Comparison of ENCODE assay signal across 8 cellular contexts in the genomic region with DNA sequence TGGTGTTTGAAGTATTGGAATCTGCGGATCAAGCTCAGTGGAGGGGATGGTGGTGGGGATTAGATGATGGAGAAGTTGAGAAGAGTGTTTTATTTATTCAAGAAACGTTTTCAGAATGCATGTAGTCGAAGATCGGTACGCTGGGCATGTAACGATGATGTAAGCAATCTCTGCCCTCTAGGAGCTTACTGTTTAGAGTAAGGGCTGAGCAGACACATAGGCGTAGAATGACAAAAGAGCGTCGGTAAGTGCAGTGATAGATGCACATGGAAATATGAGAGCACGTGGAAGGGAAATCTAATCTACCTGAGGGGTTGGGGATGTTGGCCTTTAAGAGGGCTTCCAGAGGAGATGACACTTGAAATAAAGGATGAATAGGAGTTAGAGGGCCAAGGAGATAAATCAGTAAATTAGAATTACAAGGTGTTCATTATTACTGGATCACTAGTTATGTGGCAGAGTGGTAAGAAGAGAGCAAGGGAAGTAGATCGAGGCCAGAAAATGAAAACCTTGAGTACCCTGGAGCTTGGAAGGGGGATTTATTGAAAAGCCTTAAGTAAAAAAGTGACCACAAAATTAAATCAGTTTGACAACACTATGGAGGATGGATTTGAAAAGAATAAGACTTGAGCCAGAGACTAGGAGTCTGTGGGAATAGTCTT. TPM values are rescaled to one million over a fixed set of nuclear protein-coding genes. Genes with fewer than 3 reads are reported as not detected.
DNase-seq lines count a peak whose midpoint lies in the region; ATAC-seq and TF ChIP-seq lines count a peak whose summit lies in the region.

No MANE protein-coding gene starts in this region.

- peak overlapping the region; percentile 81 for H3K4ac ChIP-seq in IMR-90 (ENCODE audit: low read depth, low read length)

- ATAC-seq in GM21576 (IDR thresholded peaks at IDR 0.05; ENCODE audit: unreplicated experiment) (peak; percentile 34), IMR-90 (ENCODE audit: low read depth) (peak; percentile 13), WTC11 (peak; percentile 4)

- TF ChIP-seq RAD21 in IMR-90 (IDR thresholded peaks at IDR 0.05; ENCODE audit: low read length) = no peak

- H3K4me3 Mint-ChIP-seq in WTC11 = no peak overlapping the region
- H3K4me3 Mint-ChIP-seq in endothelial cell (ENCODE audit: unreplicated experiment) = no peak overlapping the region

- 0 out of 2 replicates have a peak, but pooled peaks cover 2% of the 10 kb centered on the region for H4K20me1 ChIP-seq in IMR-90 (ENCODE audit: insufficient read depth, low read length)

- no peaks in the 10 kb centered on the region for H3K27me3 Mint-ChIP-seq in WTC11 (ENCODE audit: low read depth)
- H3K27me3 Mint-ChIP-seq in endothelial cell (ENCODE audit: unreplicated experiment) = no peaks in the 10 kb centered on the region

- no peak for TF ChIP-seq POLR2A in IMR-90 (IDR thresholded peaks at IDR 0.05; ENCODE audit: low read depth, low read length)
- no peak for TF ChIP-seq POLR2A in stomach (IDR thresholded peaks at IDR 0.05)

- peak overlapping the region; percentile 8 for H3K18ac ChIP-seq in IMR-90 (ENCODE audit: low read depth, low read length)

- H3K4me1 ChIP-seq in IMR-90 (ENCODE audit: control insufficient read depth, insufficient read depth, low read length) (peaks cover 9% of the 10 kb centered on the region), iPS DF 6.9 (ENCODE audit: control insufficient read depth, insufficient read depth, low read length) (0 out of 2 replicates have a peak, but pooled peaks cover 2% of the 10 kb centered on the region), stomach (peaks cover 8 to 61% (median 45%) of the 10 kb centered on the region in 4 donors)

- 5% methylated on average over 4 of the region's 11 CpGs; no CpG with 5 or more reads in 1 of the 2 experiments for WGBS in IMR-90 (ENCODE audit: extremely low coverage in 2 of 2, insufficient read length in 1 of 2), 2 experiments
- no CpG with 5 or more reads among the region's 11 CpGs for WGBS in iPS DF 6.9 (ENCODE audit: insufficient coverage, insufficient read length)
- WGBS in stomach, 5 donors = 12 to 17% (median 13%) methylated on average over 11 of the region's 11 CpGs

- POLR2A ChIA-PET in IMR-90 (lab: Charles Lee; ENCODE audit: unreplicated experiment) = no interaction called here
- POLR2A ChIA-PET in WTC11 (lab: Charles Lee) = interaction anchor here (0.7 to 1.8 kb wide), 10 partner anchors 19 to 685 kb away, joined by 3 to 11 read pairs (median 4); a partner anchor contains a TSS

- H3K27me3 ChIP-seq in IMR-90 (ENCODE audit: control insufficient read depth, insufficient read depth, low read length) (no peaks in the 10 kb centered on the region), iPS DF 6.9 (ENCODE audit: control insufficient read depth, insufficient read depth, low read length) (no peaks in the 10 kb centered on the region), stomach (no peaks in the 10 kb centered on the region)

- H3K9me3 ChIP-seq in IMR-90 (ENCODE audit: control insufficient read depth, insufficient read depth, low read length) (no peaks in the 10 kb centered on the region), iPS DF 6.9 (ENCODE audit: control insufficient read depth, insufficient read depth, low read length) (no peaks in the 10 kb centered on the region), stomach (no peaks in the 10 kb centered on the region)

- TF ChIP-seq EP300 in stomach (IDR thresholded peaks at IDR 0.05) = no peak

- peak overlapping the region; percentile 82 for H3K9ac ChIP-seq in IMR-90 (ENCODE audit: low read depth, low read length)

- in situ Hi-C loops in IMR-90 (cut with MboI; ENCODE audit: low sequenced_read_pairs) = no loop called here

- TF ChIP-seq CTCF in IMR-90 (conservative IDR thresholded peaks at IDR 0.05; ENCODE audit: low read depth, low read length) (no peak), WTC11 (IDR thresholded peaks at IDR 0.05) (no peak), stomach (IDR thresholded peaks at IDR 0.05) (no peak), endothelial cell (IDR thresholded peaks at IDR 0.05; ENCODE audit: unreplicated experiment) (no peak)

- H3K27ac Mint-ChIP-seq in WTC11 (no peak overlapping the region), endothelial cell (ENCODE audit: unreplicated experiment) (no peak overlapping the region)

- H3K9me3 Mint-ChIP-seq in WTC11 (no peaks in the 10 kb centered on the region), endothelial cell (ENCODE audit: unreplicated experiment) (no peaks in the 10 kb centered on the region)

- H3K36me3 ChIP-seq in IMR-90 (ENCODE audit: control insufficient read depth, insufficient read depth, low read length) = no peaks in the 10 kb centered on the region
- H3K36me3 ChIP-seq in iPS DF 6.9 (ENCODE audit: control insufficient read depth, insufficient read depth, low read length) = no peaks in the 10 kb centered on the region
- peaks cover 0 to 6% (median 3%) of the 10 kb centered on the region in 4 donors for H3K36me3 ChIP-seq in stomach

- H3K56ac ChIP-seq in IMR-90 (ENCODE audit: extremely low read depth, insufficient read depth, low read length) = peak overlapping the region; percentile 62; the same call in 1 of the 2 replicates

- peak overlapping the region; percentile 54; the same call in 1 of the 2 replicates for H2BK120ac ChIP-seq in IMR-90 (ENCODE audit: low read depth, low read length)

- CTCF ChIA-PET in IMR-90 (lab: Yijun Ruan, JAX) (interaction anchor here (1.3 to 1.6 kb wide), 2 partner anchors 8 to 13 kb away, joined by 6 to 7 read pairs; no protein-coding TSS in a partner anchor), WTC11 (lab: Charles Lee) (interaction anchor here (1.5 to 3.5 kb wide), 5 partner anchors 8 to 197 kb away, joined by 5 to 25 read pairs (median 15); a partner anchor contains a TSS)

- H4K91ac ChIP-seq in IMR-90 (ENCODE audit: insufficient read depth, low read depth, low read length) = peak overlapping the region; percentile 83; the same call in 1 of the 2 replicates

- H3K36me3 Mint-ChIP-seq in WTC11 (no peaks in the 10 kb centered on the region), endothelial cell (ENCODE audit: low read depth, unreplicated experiment) (no peaks in the 10 kb centered on the region)

- peaks cover 14 to 29% of the 10 kb centered on the region in 2 experiments; a peak in 3 of 4 replicates for H3K79me1 ChIP-seq in IMR-90 (ENCODE audit: low read depth in 1 of 2, low read length in 2 of 2)

- H2AFZ ChIP-seq in IMR-90 (replicated peaks; ENCODE audit: low read length, poor library complexity) = peak overlapping the region; percentile 96

- no peak overlapping the region for H2BK5ac ChIP-seq in IMR-90 (ENCODE audit: low read depth, low read length, poor library complexity, severe bottlenecking)

- 0 out of 2 replicates have a peak overlapping the region, but pooled peaks have one; percentile 29 for H2AK5ac ChIP-seq in IMR-90 (ENCODE audit: low read depth, low read length)

- H3K14ac ChIP-seq in IMR-90 (replicated peaks; ENCODE audit: low read depth, low read length) = peak overlapping the region; percentile 76

- peaks cover 11% of the 10 kb centered on the region; the same call in 1 of the 2 replicates for H3K9me1 ChIP-seq in IMR-90 (ENCODE audit: insufficient read depth, low read length)

- H2BK20ac ChIP-seq in IMR-90 (ENCODE audit: low read depth, low read length) = no peak overlapping the region

- peak overlapping the region; percentile 88 for H3K4me2 ChIP-seq in IMR-90 (ENCODE audit: low read depth, low read length)

- H2BK15ac ChIP-seq in IMR-90 (ENCODE audit: low read depth, low read length) = no peak overlapping the region

- DNase-seq in ELR (ENCODE audit: low read depth) (peak; percentile 56), IMR-90 (peak; percentile 35), WTC11 (ENCODE audit: low spot score) (no peak), iPS DF 6.9 (ENCODE audit: low read depth, low spot score) (no peak), stomach (no peak), endothelial cell (ENCODE audit: low spot score) (no peak), NCI-H1436 (lab: John Stamatoyannopoulos, UW) (no peak)

- peak overlapping the region; percentile 86 for H2AK9ac ChIP-seq in IMR-90 (replicated peaks; ENCODE audit: low read depth, low read length, poor library complexity)

- BruUV-seq in IMR-90 (replicated peaks; lab: Mats Ljungman, UMichigan) = no TSS peak

- H3K4me3 ChIP-seq in IMR-90 (ENCODE audit: insufficient read depth, low read depth, low read length) (peak overlapping the region; percentile 93), iPS DF 6.9 (ENCODE audit: low read length) (peak overlapping the region; percentile 62; the same call in 1 of the 2 replicates), stomach (peak overlapping the region; percentile 74 to 83 (median 79))

- dilution Hi-C loops in IMR-90 (cut with HindIII; ENCODE audit: low sequenced_read_pairs, unreplicated experiment) = no loop called here

- peak overlapping the region; percentile 78 to 98 for H4K8ac ChIP-seq in IMR-90 (ENCODE audit: low read depth in 2 of 2, low read length in 2 of 2)

- H4K5ac ChIP-seq in IMR-90 (ENCODE audit: low read depth, low read length) = peak overlapping the region; percentile 98

- H3K27ac ChIP-seq in IMR-90 (ENCODE audit: insufficient read depth, low read length) (peak overlapping the region; percentile 54; the same call in 1 of the 2 replicates), iPS DF 6.9 (ENCODE audit: low read length) (no peak overlapping the region), stomach (peak overlapping the region; percentile 65 to 91 (median 87))

- intact Hi-C loops in IMR-90 (cut with micrococcal nuclease) (no loop called here), stomach (cut with DNase I; ENCODE audit: low total_unique reads) (no loop called here)

- H3K4me1 Mint-ChIP-seq in WTC11 = peaks cover 5% of the 10 kb centered on the region
- H3K4me1 Mint-ChIP-seq in endothelial cell (ENCODE audit: unreplicated experiment) = no peaks in the 10 kb centered on the region

- H3K23ac ChIP-seq in IMR-90 (ENCODE audit: low read depth, low read length) = peak overlapping the region; percentile 56; the same call in 1 of the 2 replicates

RNA-seq across cellular contexts. Expression of a gene that starts 0.7 kb away (rescaled TPM):
- total RNA-seq in IMR-90 (2012; rRNA removed) (19.0 and 29.7 TPM in 2 replicates), WTC11 (2021) (27.5 to 32.7 TPM (median 32.3 TPM) in 3 replicates), stomach (100 to 1,000 TPM in 1 of 5 donors, 10 to 100 TPM in 4; 49.7 to 124 (median 52.5) TPM), endothelial cell (ENCODE audit: unreplicated experiment) (9.6 TPM)
- polyA plus RNA-seq in IMR-90 (2012; rRNA removed) (10.9 and 14.3 TPM in 2 replicates), stomach (10 to 100 TPM in 1 of 3 donors, 1 to 10 TPM in 2; 7.0 to 10.2 (median 9.3) TPM)
- 2.1 and 3.4 TPM in 2 replicates for polyA plus RNA-seq in IMR-90 (2012; cell fraction: cytosol; rRNA removed)
- 3.1 and 42.8 TPM in 2 replicates for polyA plus RNA-seq in IMR-90 (2012; cell fraction: nucleus; rRNA removed; ENCODE audit: low replicate concordance)

RNA-seq across cellular contexts. Expression of a gene that starts 30.5 kb away (rescaled TPM):
- total RNA-seq in IMR-90 (2012; rRNA removed) = 6.5 and 9.4 TPM in 2 replicates
- 2.3 and 3.4 TPM in 2 replicates for polyA plus RNA-seq in IMR-90 (2012; rRNA removed)
- polyA plus RNA-seq in IMR-90 (2012; cell fraction: cytosol; rRNA removed) = 2.0 and 2.6 TPM in 2 replicates
- 0.77 and 1.2 TPM in 2 replicates for polyA plus RNA-seq in IMR-90 (2012; cell fraction: nucleus; rRNA removed; ENCODE audit: low replicate concordance)
- 9.4 to 10.2 TPM (median 9.9 TPM) in 3 replicates for total RNA-seq in WTC11 (2021)
- 10 to 100 TPM in 4 of 5 donors, 1 to 10 TPM in 1; 9.9 to 36.0 (median 24.3) TPM for total RNA-seq in stomach
- 10 to 100 TPM in 2 of 3 donors, 1 to 10 TPM in 1; 9.3 to 28.9 (median 17.6) TPM for polyA plus RNA-seq in stomach
- 12.3 TPM for total RNA-seq in endothelial cell (ENCODE audit: unreplicated experiment)

Comparison
In these comparisons a context has a peak if more than half of its experiments do, and no peak if none do; other contexts are left out.
1. DNase-seq: peak in ELR (single experiment) and IMR-90 (single experiment); none in WTC11 (single experiment), iPS DF 6.9 (single experiment), stomach (single experiment), endothelial cell (single experiment) and NCI-H1436 (single experiment).
2. Peak in every context shown above with its lines, with median percentiles within 50 percentile points of each other: ATAC-seq and H3K4me3 ChIP-seq.